Comparison of ENCODE assay signal across 25 cellular contexts in the genomic region with DNA sequence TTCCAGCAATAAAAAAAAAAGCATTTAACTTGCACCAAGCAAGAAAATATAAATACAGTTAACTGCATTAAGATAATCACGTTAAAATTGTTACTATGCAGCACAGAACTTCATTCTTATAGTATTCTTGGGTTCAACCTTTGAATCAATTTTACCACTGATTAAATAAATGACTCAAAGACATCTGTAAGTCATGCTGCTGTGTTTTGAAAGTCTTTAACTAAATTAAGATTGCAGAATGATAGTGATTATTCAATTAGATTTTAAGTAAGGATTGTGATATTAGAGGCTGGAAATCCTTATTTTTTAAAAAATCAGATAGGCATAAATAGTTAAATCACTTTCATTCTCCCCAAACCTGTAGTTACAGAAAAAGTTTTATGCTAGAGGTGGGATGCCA.
"Had no signal": no experiment of that assay in that cellular context is flagged by ENCODE, and none has a peak within 500 bp of the region (broad histone marks: within the 10 kb centered on the region; RNA-seq: fewer than 3 reads in every experiment).

No MANE protein-coding gene starts in this region.

- DNase-seq: cortex of kidney; effector CD8-positive, alpha-beta T cell; effector memory CD8-positive, alpha-beta T cell; endodermal cell; erythroblast; esophagus squamous epithelium; foreskin fibroblast; foreskin melanocyte; gastrocnemius medialis; glutamatergic neuron; head of caudate nucleus; heart right ventricle; hippocampal formation; left cardiac atrium; left lung; left ventricle myocardium superior; lower lobe of right lung; mesenchymal stem cell; mucosa of descending colon; naive B cell; naive thymus-derived CD8-positive, alpha-beta T cell had no signal

- H3K36me3 ChIP-seq: gastrocnemius medialis had no signal

- H3K4me1 ChIP-seq: esophagus squamous epithelium, gastrocnemius medialis, heart right ventricle, left lung, lower lobe of right lung had no signal

- FAIRE-seq: endometrium, keratinocyte had no signal

- H3K27me3 ChIP-seq: esophagus squamous epithelium, gastrocnemius medialis, heart right ventricle, left lung had no signal

- H3K9me3 ChIP-seq: esophagus squamous epithelium, gastrocnemius medialis, heart right ventricle, left lung, lower lobe of right lung, mucosa of descending colon had no signal

- ATAC-seq: effector memory CD8-positive, alpha-beta T cell; esophagus mucosa; gastrocnemius medialis; heart right ventricle; left cardiac atrium; left lung; left ventricle myocardium superior; lower lobe of right lung; mucosa of descending colon; naive thymus-derived CD8-positive, alpha-beta T cell had no signal

- H3K27ac ChIP-seq: epithelial cell of prostate, esophagus squamous epithelium, gastrocnemius medialis, heart right ventricle, left lung, lower lobe of right lung had no signal

- H3K4me3 ChIP-seq: esophagus squamous epithelium, gastrocnemius medialis, heart right ventricle, left lung, lower lobe of right lung, mucosa of descending colon had no signal
